Comparison of ENCODE assay signal across 9 cellular contexts in the genomic region with DNA sequence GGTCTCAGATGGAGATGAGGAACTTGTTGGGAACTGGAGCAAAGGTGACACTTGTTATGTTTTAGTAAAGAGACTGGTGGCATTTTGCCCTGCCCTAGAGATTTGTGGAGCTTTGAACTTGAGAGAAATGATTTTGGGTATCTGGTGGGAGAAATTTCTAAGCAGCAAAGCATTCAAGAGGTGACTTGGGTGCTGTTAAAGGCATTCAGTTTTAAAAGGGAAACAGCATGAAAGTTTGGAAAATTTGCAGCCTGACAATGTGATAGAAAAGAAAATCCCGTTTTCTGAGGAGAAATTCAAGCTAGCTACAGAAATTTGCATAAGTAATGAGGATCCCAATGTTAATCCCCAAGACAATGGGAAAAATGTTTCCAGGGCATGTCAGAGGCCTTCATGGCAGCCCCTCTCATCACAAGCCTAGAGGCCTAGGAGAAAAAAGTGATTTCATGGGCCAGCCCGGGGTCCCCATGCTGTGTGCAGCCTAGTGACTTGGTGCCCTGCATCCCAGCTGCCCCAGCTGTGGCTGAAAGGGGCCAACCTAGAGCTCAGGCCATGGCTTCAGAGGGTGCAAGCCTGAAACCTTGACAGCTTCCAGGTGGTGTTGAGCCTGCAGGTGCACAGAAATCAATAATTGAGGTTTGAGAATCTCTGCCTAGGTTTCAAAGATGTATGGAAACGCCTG. TPM values are rescaled to one million over a fixed set of nuclear protein-coding genes. Genes with fewer than 3 reads are reported as not detected.
A peak's percentile ranks its signal among the peaks of the same experiment; 100 is the strongest.
DNase-seq lines count a peak whose midpoint lies in the region; ATAC-seq, FAIRE-seq and TF ChIP-seq lines count a peak whose summit lies in the region.
"Not testable (repeated sequence)": the region's sequence is repeated elsewhere in the genome, so short reads cannot be mapped to it uniquely, and the experiment has no call there.
"Had no signal": no experiment of that assay in that cellular context is flagged by ENCODE, and none has a peak within 500 bp of the region (broad histone marks: within the 10 kb centered on the region; RNA-seq: fewer than 3 reads in every experiment).

No MANE protein-coding gene starts in this region.

- peak overlapping the region; percentile 69 to 93 (median 91) for H3K27ac Mint-ChIP-seq in H9
- H3K27ac Mint-ChIP-seq in endodermal cell = peak overlapping the region; percentile 67

- H3K4me1 ChIP-seq in A673 (ENCODE audit: insufficient read depth, low read length, poor library complexity, severe bottlenecking); H9 (ENCODE audit: insufficient read depth, low read length); Panc1 (ENCODE audit: control insufficient read depth, insufficient read depth, low read length); GM12878 (ENCODE audit: control insufficient read depth, insufficient read depth, low read length); endodermal cell (ENCODE audit: control insufficient read depth, insufficient read depth, low read length); mesendoderm (ENCODE audit: control insufficient read depth, low read depth, low read length): not testable (repeated sequence)
- peaks cover 29% of the 10 kb centered on the region for H3K4me1 ChIP-seq in Karpas-422 (ENCODE audit: low read length)

- H3K36me3 Mint-ChIP-seq in H9 (ENCODE audit: insufficient read depth in 1 of 3, low read depth in 3 of 3) (peaks cover 55 to 67% (median 56%) of the 10 kb centered on the region in 3 experiments), endodermal cell (ENCODE audit: low read depth) (peaks cover 54% of the 10 kb centered on the region)

- FAIRE-seq in GM12878 (lab: Jason Lieb, UNC) = not testable (repeated sequence)

- not testable (repeated sequence) for H2BK120ac ChIP-seq in H9 (ENCODE audit: low read depth, low read length, poor library complexity, severe bottlenecking); mesendoderm (ENCODE audit: low read depth, low read length)

- no CpG with 5 or more reads among the region's 3 CpGs for WGBS in H9 (ENCODE audit: extremely low coverage, insufficient read length, low lambda C conversion rate)
- 87% methylated on average over 3 of the region's 3 CpGs for WGBS in GM12878 (ENCODE audit: insufficient coverage, insufficient replicate concordance, low lambda C conversion rate, missing lambda C conversion rate)
- 92 to 93% methylated on average over 3 of the region's 3 CpGs for WGBS in endodermal cell (ENCODE audit: insufficient coverage in 1 of 2, insufficient read length in 1 of 2), 2 experiments
- no CpG with 5 or more reads among the region's 3 CpGs for WGBS in mesendoderm (ENCODE audit: extremely low coverage, insufficient coverage, low lambda C conversion rate)

- not testable (repeated sequence) for TF ChIP-seq RAD21 in GM12878 (IDR thresholded peaks at IDR 0.05; ENCODE audit: insufficient read depth, low read depth, low read length)

- H3T11ph ChIP-seq in H9 (ENCODE audit: low read length) = not testable (repeated sequence)

- peaks cover 44% of the 10 kb centered on the region for H3K79me2 ChIP-seq in H9 (ENCODE audit: insufficient read depth, low read length)
- peaks cover 66% of the 10 kb centered on the region for H3K79me2 ChIP-seq in Karpas-422 (ENCODE audit: low read length)
- peaks cover 33% of the 10 kb centered on the region for H3K79me2 ChIP-seq in GM12878 (ENCODE audit: control insufficient read depth, insufficient read depth, low read length)
- H3K79me2 ChIP-seq in mesendoderm (ENCODE audit: control insufficient read depth, insufficient read depth, low read length) = peaks cover 50% of the 10 kb centered on the region

- DNase-seq in A673 (ENCODE audit: low spot score); H9; Karpas-422; Panc1 (ENCODE audit: low read depth, low spot score); GM12878 (ENCODE audit: low read depth, low spot score); endodermal cell: not testable (repeated sequence)
- peak; percentile 15 for DNase-seq in mesendoderm

- not testable (repeated sequence) for ATAC-seq in Panc1, GM12878

- H3K4me3 Mint-ChIP-seq in H9 = peak overlapping the region; percentile 19 to 71
- not testable (repeated sequence) for H3K4me3 Mint-ChIP-seq in endodermal cell

- not testable (repeated sequence) for H3K18ac ChIP-seq in H9 (ENCODE audit: insufficient read length, low read depth, low read length); mesendoderm (ENCODE audit: low read length)

- H3K4me2 ChIP-seq in H9 (ENCODE audit: insufficient read depth, insufficient read length, low read length); Karpas-422 (ENCODE audit: low read depth, low read length, poor library complexity, severe bottlenecking); GM12878 (ENCODE audit: control insufficient read depth, insufficient read depth); mesendoderm (ENCODE audit: low read length): not testable (repeated sequence)

- not testable (repeated sequence) for H3K23me2 ChIP-seq in H9 (ENCODE audit: insufficient read length, low read depth, low read length, poor library complexity, severe bottlenecking)

- not testable (repeated sequence) for H3K14ac ChIP-seq in H9 (ENCODE audit: insufficient read depth, low read length)

- not testable (repeated sequence) for H2BK20ac ChIP-seq in H9 (ENCODE audit: low read depth, low read length, poor library complexity, severe bottlenecking)

- not testable (repeated sequence) for H3K9me2 ChIP-seq in Karpas-422 (replicated peaks; ENCODE audit: insufficient read depth, low read length)

- TF ChIP-seq POLR2A in GM12878 (IDR thresholded peaks at IDR 0.05; ENCODE audit: low read depth, low read length) = not testable (repeated sequence)

- H3K9ac ChIP-seq in H9 (ENCODE audit: extremely low read depth, insufficient read length, low read length); Karpas-422 (ENCODE audit: low read length); GM12878 (ENCODE audit: control insufficient read depth, insufficient read depth, low read length); endodermal cell (ENCODE audit: extremely low read depth, low read length, poor library complexity, severe bottlenecking); mesendoderm (ENCODE audit: low read length): not testable (repeated sequence)

- not testable (repeated sequence) for H2BK5ac ChIP-seq in H9 (ENCODE audit: insufficient read length, low read length); mesendoderm (ENCODE audit: low read length)

- not testable (repeated sequence) for H2AFZ ChIP-seq in H9 (ENCODE audit: low read length); Karpas-422 (ENCODE audit: low read length); GM12878 (ENCODE audit: control insufficient read depth, low read depth, low read length)

- not testable (repeated sequence) for H3K9me3 ChIP-seq in A673 (ENCODE audit: low read depth, low read length, poor library complexity, severe bottlenecking); H9 (ENCODE audit: control insufficient read depth, low read depth, low read length); Karpas-422 (ENCODE audit: low read length); Panc1 (ENCODE audit: control insufficient read depth, insufficient read depth, low read depth, low read length); GM12878 (replicated peaks; ENCODE audit: control insufficient read depth, insufficient read depth, low read length)
- H3K9me3 ChIP-seq in endodermal cell (ENCODE audit: control insufficient read depth, low read length) = peaks cover 27% of the 10 kb centered on the region

- not testable (repeated sequence) for H4K91ac ChIP-seq in H9 (ENCODE audit: insufficient read length, low read depth, low read length)

- H3K4me3 ChIP-seq in A673 (ENCODE audit: low read depth, low read length, poor library complexity, severe bottlenecking); Karpas-422 (ENCODE audit: low read length); Panc1 (ENCODE audit: low read depth in 2 of 2, low read length in 2 of 2); GM12878; mesendoderm (ENCODE audit: low read length): not testable (repeated sequence)
- H3K4me3 ChIP-seq in endodermal cell (ENCODE audit: low read length) = peak overlapping the region; percentile 74

- H2BK15ac ChIP-seq in H9 (ENCODE audit: low read depth, low read length); mesendoderm (replicated peaks; ENCODE audit: low read depth): not testable (repeated sequence)

- RAD21 ChIA-PET in GM12878 (lab: Charles Lee; ENCODE audit: unreplicated experiment) = interaction anchor here (1.0 kb wide), 1 partner anchor 70 kb away, joined by 3 read pairs; no protein-coding TSS in a partner anchor

- H3K4ac ChIP-seq in H9 (ENCODE audit: low read depth, low read length); mesendoderm (ENCODE audit: low read depth, low read length): not testable (repeated sequence)

- not testable (repeated sequence) for H3K27me3 Mint-ChIP-seq in H9 (ENCODE audit: low read depth); endodermal cell (ENCODE audit: insufficient read depth)

- not testable (repeated sequence) for TF ChIP-seq EP300 in GM12878 (IDR thresholded peaks at IDR 0.05; ENCODE audit: borderline replicate concordance in 1 of 2, control insufficient read depth in 1 of 2, low read depth in 2 of 2, low read length in 2 of 2)

- H3K36me3 ChIP-seq in A673 (ENCODE audit: insufficient read depth, low read length, poor library complexity, severe bottlenecking) (peaks cover 29% of the 10 kb centered on the region), Karpas-422 (ENCODE audit: insufficient read depth, low read length) (peaks cover 20% of the 10 kb centered on the region), endodermal cell (ENCODE audit: control insufficient read depth, insufficient read depth, low read length) (peaks cover 67% of the 10 kb centered on the region)
- H3K36me3 ChIP-seq in Panc1 (ENCODE audit: control insufficient read depth, insufficient read depth, low read length); GM12878 (ENCODE audit: control insufficient read depth in 2 of 2, insufficient read depth in 2 of 2, low read length in 1 of 2); mesendoderm (ENCODE audit: control insufficient read depth, insufficient read depth, low read length): not testable (repeated sequence)

- CTCF ChIA-PET in A673 (lab: Charles Lee) = not testable (repeated sequence)
- CTCF ChIA-PET in Panc1 (lab: Charles Lee) = interaction anchor here (0.6 kb wide), 1 partner anchor 44 kb away, joined by 3 read pairs; no protein-coding TSS in a partner anchor
- CTCF ChIA-PET in GM12878 (lab: Yijun Ruan, JAX) = interaction anchor here (1.2 to 1.6 kb wide), 3 partner anchors 18 to 84 kb away, joined by 3 to 6 read pairs (median 6); no protein-coding TSS in a partner anchor

- H3K27ac ChIP-seq in A673 (ENCODE audit: low read depth, low read length, poor library complexity, severe bottlenecking); H9 (ENCODE audit: insufficient read length, low read depth, low read length); Panc1 (ENCODE audit: low read length); GM12878 (ENCODE audit: control insufficient read depth, insufficient read depth); endodermal cell (ENCODE audit: low read depth, low read length); mesendoderm (ENCODE audit: low read depth, low read length): not testable (repeated sequence)
- H3K27ac ChIP-seq in Karpas-422 (ENCODE audit: low read length) = 0 out of 2 replicates have a peak overlapping the region, but pooled peaks have one; percentile 12

- H3K9me3 Mint-ChIP-seq in H9 (peaks cover 14 to 24% of the 10 kb centered on the region in 2 experiments), endodermal cell (peaks cover 26% of the 10 kb centered on the region)

- in situ Hi-C loops in Panc1 (cut with HindIII; ENCODE audit: low pct_unique_long_range_greater_than_20kb, low sequenced_read_pairs); GM12878 (cut with MboI): not testable (repeated sequence)

- POLR2A ChIA-PET in A673 (lab: Charles Lee; ENCODE audit: low non-redundant PET); Panc1 (lab: Charles Lee): not testable (repeated sequence)
- POLR2A ChIA-PET in GM12878 (lab: Charles Lee) = interaction anchor here (1.2 kb wide), 1 partner anchor 16 kb away, joined by 4 read pairs; no protein-coding TSS in a partner anchor

- H3K79me1 ChIP-seq in H9 (ENCODE audit: insufficient read depth, low read depth, low read length, poor library complexity, severe bottlenecking); mesendoderm (ENCODE audit: low read length): not testable (repeated sequence)

- H3K4me1 Mint-ChIP-seq in H9 = peaks cover 40 to 43% of the 10 kb centered on the region in 2 experiments
- peaks cover 22% of the 10 kb centered on the region for H3K4me1 Mint-ChIP-seq in endodermal cell

- SMC1A ChIA-PET in GM12878 (lab: Charles Lee; ENCODE audit: uncharacterized antibody, unreplicated experiment) = not testable (repeated sequence)

- not testable (repeated sequence) for H4K8ac ChIP-seq in H9 (replicated peaks; ENCODE audit: insufficient read length, low read depth, low read length); mesendoderm (ENCODE audit: low read depth, low read length)

- not testable (repeated sequence) for H3K56ac ChIP-seq in H9 (ENCODE audit: insufficient read length, low read depth, low read length); mesendoderm (ENCODE audit: low read length)

- H2BK12ac ChIP-seq in H9 (ENCODE audit: insufficient read length, low read depth, low read length) = not testable (repeated sequence)

- H2AK5ac ChIP-seq in H9 (ENCODE audit: insufficient read length, low read length); mesendoderm (ENCODE audit: low read length): not testable (repeated sequence)

- H3K23ac ChIP-seq in H9 (ENCODE audit: insufficient read length, low read depth, low read length); mesendoderm (ENCODE audit: low read length): not testable (repeated sequence)

- TF ChIP-seq CTCF in A673 (conservative IDR thresholded peaks at IDR 0.05; ENCODE audit: low read depth, low read length); H9 (conservative IDR thresholded peaks at IDR 0.05); Panc1 (IDR thresholded peaks at IDR 0.05); GM12878 (IDR thresholded peaks at IDR 0.05 in 2 of 3, conservative IDR thresholded peaks at IDR 0.05 in 1 of 3; ENCODE audit: control insufficient read depth in 2 of 3, extremely low read depth in 1 of 3, insufficient read depth in 1 of 3, low read depth in 3 of 3, low read length in 3 of 3); endodermal cell (conservative IDR thresholded peaks at IDR 0.05): not testable (repeated sequence)

- TSS peak; percentile 6 for BruUV-seq in A673 (replicated peaks; lab: Mats Ljungman, UMichigan)
- BruUV-seq in Panc1 (replicated peaks; lab: Mats Ljungman, UMichigan) = TSS peak; percentile 63
- TSS peak; percentile 37 for BruUV-seq in GM12878 (replicated peaks; lab: Mats Ljungman, UMichigan)

- H4K5ac ChIP-seq in H9 (ENCODE audit: insufficient read length, low read depth, low read length); mesendoderm (ENCODE audit: low read length): not testable (repeated sequence)

- intact Hi-C loops in A673 (cut with micrococcal nuclease; ENCODE audit: unreplicated experiment); Panc1 (cut with micrococcal nuclease; ENCODE audit: unreplicated experiment); GM12878 (cut with micrococcal nuclease; ENCODE audit: unreplicated experiment): not testable (repeated sequence)

- not testable (repeated sequence) for H3K27me3 ChIP-seq in A673 (replicated peaks; ENCODE audit: insufficient read depth, low read depth, low read length, poor library complexity); H9 (ENCODE audit: insufficient read depth, low read length); Karpas-422 (ENCODE audit: low read length); Panc1 (ENCODE audit: control insufficient read depth, insufficient read depth, low read length); GM12878 (replicated peaks in 1 of 2; ENCODE audit: control insufficient read depth in 2 of 2, insufficient read depth in 2 of 2, low read length in 1 of 2); endodermal cell (ENCODE audit: control insufficient read depth, insufficient read depth, low read length, poor library complexity, severe bottlenecking); mesendoderm (ENCODE audit: insufficient read depth, low read length, poor library complexity)

- H4K20me1 ChIP-seq in H9 (ENCODE audit: control insufficient read depth, insufficient read depth, insufficient read length); Karpas-422 (ENCODE audit: insufficient read depth, low read depth, low read length); GM12878 (ENCODE audit: control insufficient read depth, insufficient read depth): not testable (repeated sequence)

RNA-seq across cellular contexts. Expression of a gene that starts 3.8 kb away (rescaled TPM):
- total RNA-seq in A673 (2021) (82.4 and 83.7 TPM in 2 replicates), H9 (2021) (139 and 140 TPM in 2 replicates), Panc1 (2021; ENCODE audit: unreplicated experiment) (72.2 TPM), GM12878 (2014; rRNA removed) (57.2 and 58.9 TPM in 2 replicates), GM12878 (2014; rRNA removed; fragmentation: Illumina TruSeq; extraction: Trizol) (63.0 and 65.7 TPM in 2 replicates), GM12878 (2021) (51.1 and 53.8 TPM in 2 replicates), endodermal cell (100 to 1,000 TPM; 126 to 135 TPM)
- 28.4 and 38.7 TPM in 2 replicates for total RNA-seq in Karpas-422 (2014; rRNA removed; shearing (Covaris generic); ENCODE audit: low replicate concordance)
- 29.7 TPM for polyA plus RNA-seq in Panc1 (2012; ENCODE audit: insufficient read length)
- total RNA-seq in GM12878 (2013; cell fraction: nucleolus; rRNA removed) = 43.4 and 46.3 TPM in 2 replicates
- polyA plus RNA-seq in GM12878 (2011; ENCODE audit: low read depth) = 15.9 TPM
- polyA plus RNA-seq in GM12878 (2011; rRNA removed) (51.9 and 89.4 TPM in 2 replicates), GM12878 (2014; fragmentation: Illumina TruSeq; extraction: Trizol) (63.0 and 73.4 TPM in 2 replicates), GM12878 (2014; fragmentation: Nextera tagmentation; extraction: Ambion mirVana) (10 to 100 TPM; 24.3 to 31.3 TPM), GM12878 (2014; rRNA removed) (40.0 and 42.4 TPM in 2 replicates), GM12878 (2016; fragmentation: Nextera tagmentation; extraction: Ambion mirVana) (10 to 100 TPM; 89.4 to 94.4 TPM)
- polyA plus RNA-seq in GM12878 (2011; cell fraction: cytosol; rRNA removed) = 20.9 and 22.9 TPM in 2 replicates
- polyA plus RNA-seq in GM12878 (2011; cell fraction: nucleus; rRNA removed) = 18.2 and 26.4 TPM in 2 replicates
- 19.8 and 26.1 TPM in 2 replicates for polyA plus RNA-seq in GM12878 (2012)
- polyA minus RNA-seq in GM12878 (2011; rRNA and poly(A)+ RNA removed) = 29.4 and 47.7 TPM in 2 replicates
- polyA minus RNA-seq in GM12878 (2011; cell fraction: cytosol; rRNA and poly(A)+ RNA removed) = 15.5 and 18.0 TPM in 2 replicates
- polyA minus RNA-seq in GM12878 (2011; cell fraction: nucleus; rRNA and poly(A)+ RNA removed) = 11.8 and 23.3 TPM in 2 replicates
- 76.6 TPM for polyA plus RNA-seq in endodermal cell (2013, experiment 1 of 2)
- 75.8 TPM for polyA plus RNA-seq in endodermal cell (2013, experiment 2 of 2)
- polyA plus RNA-seq in mesendoderm (2013, experiment 1 of 2) = 98.1 TPM
- polyA plus RNA-seq in mesendoderm (2013, experiment 2 of 2) = 98.9 TPM

RNA-seq across cellular contexts. Expression of a gene that starts 37.7 kb away (rescaled TPM):
- total RNA-seq in A673 (2021) (0.39 and 0.68 TPM in 2 replicates), H9 (2021) (188 and 203 TPM in 2 replicates), Panc1 (2021; ENCODE audit: unreplicated experiment) (18.0 TPM), GM12878 (2014; rRNA removed) (0.56 and 1.1 TPM in 2 replicates), GM12878 (2014; rRNA removed; fragmentation: Illumina TruSeq; extraction: Trizol) (0.46 and 1.3 TPM in 2 replicates), GM12878 (2021) (1.3 and 2.4 TPM in 2 replicates), endodermal cell (100 to 1,000 TPM; 523 to 543 TPM)
- total RNA-seq in Karpas-422 (2014; rRNA removed; shearing (Covaris generic); ENCODE audit: low replicate concordance) = not detected in 2 replicates
- 14.0 TPM for polyA plus RNA-seq in Panc1 (2012; ENCODE audit: insufficient read length)
- 2.0 and 2.8 TPM in 2 replicates for total RNA-seq in GM12878 (2013; cell fraction: nucleolus; rRNA removed)
- polyA plus RNA-seq in GM12878 (2011; ENCODE audit: low read depth) = not detected
- polyA plus RNA-seq in GM12878 (2011; rRNA removed) (0.19 and 0.37 TPM in 2 replicates), GM12878 (2014; fragmentation: Illumina TruSeq; extraction: Trizol) (1.1 and 2.3 TPM in 2 replicates), GM12878 (2014; fragmentation: Nextera tagmentation; extraction: Ambion mirVana) (1 to 10 TPM in 1 of 2 experiments, under 1 TPM in 1; 0.85 to 1.4 TPM), GM12878 (2014; rRNA removed) (0.65 and 1.1 TPM in 2 replicates), GM12878 (2016; fragmentation: Nextera tagmentation; extraction: Ambion mirVana) (1 to 10 TPM in 1 of 2 experiments, under 1 TPM in 1; 0.95 to 1.2 TPM)
- 0.04 and 0.12 TPM in 2 replicates for polyA plus RNA-seq in GM12878 (2011; cell fraction: cytosol; rRNA removed)
- 0.21 TPM in 1 of 2 replicates, not detected in the other for polyA plus RNA-seq in GM12878 (2011; cell fraction: nucleus; rRNA removed)
- polyA plus RNA-seq in GM12878 (2012) = 0.13 and 0.27 TPM in 2 replicates
- polyA minus RNA-seq in GM12878 (2011; rRNA and poly(A)+ RNA removed) = 0.31 TPM in 1 of 2 replicates, not detected in the other
- polyA minus RNA-seq in GM12878 (2011; cell fraction: cytosol; rRNA and poly(A)+ RNA removed) = not detected in 2 replicates
- not detected in 2 replicates for polyA minus RNA-seq in GM12878 (2011; cell fraction: nucleus; rRNA and poly(A)+ RNA removed)
- polyA plus RNA-seq in endodermal cell (2013, experiment 1 of 2) = 76.7 TPM
- polyA plus RNA-seq in endodermal cell (2013, experiment 2 of 2) = 65.5 TPM
- polyA plus RNA-seq in mesendoderm (2013, experiment 1 of 2) = 141 TPM
- 147 TPM for polyA plus RNA-seq in mesendoderm (2013, experiment 2 of 2)
- total RNA-seq: HT1080 had no signal
- polyA plus RNA-seq: GM23248 had no signal
